Comparison of ENCODE assay signal across 18 cellular contexts in the genomic region with DNA sequence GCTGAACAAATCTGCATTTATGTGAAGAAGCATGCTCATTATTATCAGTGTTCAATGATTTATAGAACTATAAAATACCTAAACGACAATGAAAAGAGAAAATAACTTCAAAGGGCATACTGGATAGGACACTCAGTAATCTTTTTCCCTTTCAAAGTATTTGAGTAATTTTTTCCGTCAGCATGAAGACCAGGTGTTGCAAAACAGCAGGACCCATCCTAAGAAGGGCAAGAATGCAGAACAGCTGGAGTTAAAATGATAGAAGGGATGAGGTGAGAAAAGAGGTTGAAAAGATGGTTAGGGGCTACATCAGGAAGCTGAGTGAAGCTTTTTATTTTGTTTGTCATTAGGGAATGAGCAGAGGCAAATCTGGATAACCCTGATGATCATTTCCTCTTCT. TPM values are rescaled to one million over a fixed set of nuclear protein-coding genes. Genes with fewer than 3 reads are reported as not detected.
DNase-seq lines count a peak whose midpoint lies in the region; ATAC-seq, FAIRE-seq and TF ChIP-seq lines count a peak whose summit lies in the region.
"Had no signal": no experiment of that assay in that cellular context is flagged by ENCODE, and none has a peak within 500 bp of the region (broad histone marks: within the 10 kb centered on the region; RNA-seq: fewer than 3 reads in every experiment).

No MANE protein-coding gene starts in this region.

- no peaks in the 10 kb centered on the region for H3K23me2 ChIP-seq in H9 (ENCODE audit: insufficient read length, low read depth, low read length, poor library complexity, severe bottlenecking)

- no peaks in the 10 kb centered on the region for H3K36me3 Mint-ChIP-seq in H9 (ENCODE audit: insufficient read depth in 1 of 3, low read depth in 3 of 3)
- no peaks in the 10 kb centered on the region for H3K36me3 Mint-ChIP-seq in WTC11
- H3K36me3 Mint-ChIP-seq: CD8-positive, alpha-beta T cell had no signal

- TF ChIP-seq POLR2A in spleen (IDR thresholded peaks at IDR 0.05) = no peak

- no peak overlapping the region for H4K91ac ChIP-seq in H9 (ENCODE audit: insufficient read length, low read depth, low read length)

- no CpG with 5 or more reads among the region's 2 CpGs for WGBS in H9 (ENCODE audit: extremely low coverage, insufficient read length, low lambda C conversion rate)
- WGBS in mesendoderm (ENCODE audit: extremely low coverage, insufficient coverage, low lambda C conversion rate) = no CpG with 5 or more reads among the region's 2 CpGs
- 64 to 81% (median 70%) methylated on average over 2 of the region's 2 CpGs for WGBS in spleen, 5 donors

- H3K4me3 ChIP-seq in mesendoderm (ENCODE audit: low read length) = no peak overlapping the region
- H3K4me3 ChIP-seq in spleen = no peak overlapping the region
- H3K4me3 ChIP-seq: BLaER1 treated with 17β-estradiol and CSF1 and Interleukin-3, amounts not matched to agents 10 nM and 100 nM; GM12878 had no signal

- intact Hi-C loops in spleen (cut with DNase I; ENCODE audit: low total_unique reads) = no loop called here

- H3K4me1 ChIP-seq in H9 (ENCODE audit: insufficient read depth, low read length) (no peaks in the 10 kb centered on the region; the same call in 1 of the 2 replicates), mesendoderm (ENCODE audit: control insufficient read depth, low read depth, low read length) (no peaks in the 10 kb centered on the region), spleen (no peaks in the 10 kb centered on the region)

- H3K27ac ChIP-seq in H9 (ENCODE audit: insufficient read length, low read depth, low read length) (no peak overlapping the region), mesendoderm (ENCODE audit: low read depth, low read length) (no peak overlapping the region), spleen (no peak overlapping the region)
- H3K27ac ChIP-seq: BLaER1 treated with 17β-estradiol and CSF1 and Interleukin-3, amounts not matched to agents 10 nM and 100 nM; KMS-11 had no signal

- H3K27me3 ChIP-seq in H9 (ENCODE audit: insufficient read depth, low read length) (no peaks in the 10 kb centered on the region), mesendoderm (ENCODE audit: insufficient read depth, low read length, poor library complexity) (no peaks in the 10 kb centered on the region), spleen (replicated peaks in 1 of 7) (no peaks in the 10 kb centered on the region)
- H3K27me3 ChIP-seq: BLaER1 treated with 17β-estradiol and CSF1 and Interleukin-3, amounts not matched to agents 10 nM and 100 nM had no signal

- POLR2A ChIA-PET in WTC11 (lab: Charles Lee) = no interaction called here

- H3K18ac ChIP-seq in H9 (ENCODE audit: insufficient read length, low read depth, low read length) (no peak overlapping the region), mesendoderm (ENCODE audit: low read length) (no peak overlapping the region)

- H3K14ac ChIP-seq in H9 (ENCODE audit: insufficient read depth, low read length) = no peak overlapping the region

- H3K36me3 ChIP-seq in mesendoderm (ENCODE audit: control insufficient read depth, insufficient read depth, low read length) (no peaks in the 10 kb centered on the region), spleen (no peaks in the 10 kb centered on the region)
- H3K36me3 ChIP-seq: BLaER1 treated with 17β-estradiol and CSF1 and Interleukin-3, amounts not matched to agents 10 nM and 100 nM had no signal

- H3K27ac Mint-ChIP-seq in H9 (peak overlapping the region in 2 of 3 experiments; percentile 84 to 92; a peak in 3 of 7 replicates), WTC11 (0 out of 2 replicates have a peak overlapping the region, but pooled peaks have one; percentile 39)
- H3K27ac Mint-ChIP-seq: B cell; CD8-positive, alpha-beta T cell had no signal

- no peak overlapping the region for H3K4ac ChIP-seq in H9 (ENCODE audit: low read depth, low read length)
- H3K4ac ChIP-seq in mesendoderm (ENCODE audit: low read depth, low read length) = no peak overlapping the region

- no peaks in the 10 kb centered on the region; a peak in 1 of 5 replicates for H3K9me3 Mint-ChIP-seq in H9
- H3K9me3 Mint-ChIP-seq in WTC11 = peaks cover 5% of the 10 kb centered on the region; the same call in 1 of the 2 replicates

- H2BK5ac ChIP-seq in H9 (ENCODE audit: insufficient read length, low read length) = no peak overlapping the region
- H2BK5ac ChIP-seq in mesendoderm (ENCODE audit: low read length) = no peak overlapping the region

- no peak for DNase-seq in GM19239 (ENCODE audit: insufficient read length, low spot score)
- no peak for DNase-seq in H9
- DNase-seq in WTC11 (ENCODE audit: low spot score) = no peak
- peak; percentile 77 for DNase-seq in mesendoderm
- DNase-seq in spleen = no peak
- no peak for DNase-seq in mesenteric fat pad (ENCODE audit: low spot score)
- no peak for DNase-seq in germinal center (ENCODE audit: low spot score)
- DNase-seq: Calu3; CD8-positive, alpha-beta T cell; DMS79 treated with DMSO at 0.1 percent for 48 hours; EL had no signal

- no peaks in the 10 kb centered on the region for H3K79me1 ChIP-seq in H9 (ENCODE audit: insufficient read depth, low read depth, low read length, poor library complexity, severe bottlenecking)
- no peaks in the 10 kb centered on the region for H3K79me1 ChIP-seq in mesendoderm (ENCODE audit: low read length)

- H3K23ac ChIP-seq in H9 (ENCODE audit: insufficient read length, low read depth, low read length) (no peak overlapping the region), mesendoderm (ENCODE audit: low read length) (no peak overlapping the region)

- H2AK5ac ChIP-seq in H9 (ENCODE audit: insufficient read length, low read length) (no peak overlapping the region), mesendoderm (ENCODE audit: low read length) (no peak overlapping the region)

- no peak overlapping the region; a peak in 1 of 5 replicates for H3K4me3 Mint-ChIP-seq in H9
- H3K4me3 Mint-ChIP-seq in WTC11 = no peak overlapping the region
- H3K4me3 Mint-ChIP-seq: B cell; CD8-positive, alpha-beta T cell had no signal

- H3K4me2 ChIP-seq in H9 (ENCODE audit: insufficient read depth, insufficient read length, low read length) = no peak overlapping the region
- no peak overlapping the region for H3K4me2 ChIP-seq in mesendoderm (ENCODE audit: low read length)
- H3K4me2 ChIP-seq: BLaER1 treated with 17β-estradiol and CSF1 and Interleukin-3, amounts not matched to agents 10 nM and 100 nM; KMS-11 had no signal

- H4K5ac ChIP-seq in H9 (ENCODE audit: insufficient read length, low read depth, low read length) = no peak overlapping the region
- H4K5ac ChIP-seq in mesendoderm (ENCODE audit: low read length) = no peak overlapping the region

- no peak for ATAC-seq in WTC11
- ATAC-seq: CD8-positive, alpha-beta T cell; GM12878 had no signal

- no peak overlapping the region for H3T11ph ChIP-seq in H9 (ENCODE audit: low read length)

- H3K9me3 ChIP-seq in H9 (ENCODE audit: control insufficient read depth, low read depth, low read length) (no peaks in the 10 kb centered on the region), spleen (peaks cover 0 to 9% (median 2%) of the 10 kb centered on the region in 8 donors)

- H4K20me1 ChIP-seq in H9 (ENCODE audit: control insufficient read depth, insufficient read depth, insufficient read length) = no peaks in the 10 kb centered on the region
- H4K20me1 ChIP-seq: BLaER1 treated with 17β-estradiol and CSF1 and Interleukin-3, amounts not matched to agents 10 nM and 100 nM had no signal

- H4K8ac ChIP-seq in H9 (replicated peaks; ENCODE audit: insufficient read length, low read depth, low read length) (no peak overlapping the region), mesendoderm (ENCODE audit: low read depth, low read length) (no peak overlapping the region)

- peak; percentile 4 for FAIRE-seq in GM19239 (lab: Jason Lieb, UNC)
- FAIRE-seq: GM12878, GM18507 had no signal

- CTCF ChIA-PET in WTC11 (lab: Charles Lee) = no interaction called here

- H3K79me2 ChIP-seq in H9 (ENCODE audit: insufficient read depth, low read length) = no peaks in the 10 kb centered on the region
- no peaks in the 10 kb centered on the region for H3K79me2 ChIP-seq in mesendoderm (ENCODE audit: control insufficient read depth, insufficient read depth, low read length)

- TF ChIP-seq CTCF in H9 (conservative IDR thresholded peaks at IDR 0.05) (no peak), WTC11 (IDR thresholded peaks at IDR 0.05) (no peak), spleen (IDR thresholded peaks at IDR 0.05 in 8 of 11, conservative IDR thresholded peaks at IDR 0.05 in 3 of 11) (no peak)

- no peak overlapping the region for H2BK12ac ChIP-seq in H9 (ENCODE audit: insufficient read length, low read depth, low read length)

- no peak overlapping the region for H2BK20ac ChIP-seq in H9 (ENCODE audit: low read depth, low read length, poor library complexity, severe bottlenecking)

- no peak overlapping the region for H2BK15ac ChIP-seq in H9 (ENCODE audit: low read depth, low read length)
- no peak overlapping the region for H2BK15ac ChIP-seq in mesendoderm (replicated peaks; ENCODE audit: low read depth)

- H3K56ac ChIP-seq in H9 (ENCODE audit: insufficient read length, low read depth, low read length) (no peak overlapping the region), mesendoderm (ENCODE audit: low read length) (no peak overlapping the region)

- H3K9ac ChIP-seq in H9 (ENCODE audit: extremely low read depth, insufficient read length, low read length) = no peak overlapping the region
- no peak overlapping the region for H3K9ac ChIP-seq in mesendoderm (ENCODE audit: low read length)
- H3K9ac ChIP-seq: BLaER1 treated with 17β-estradiol and CSF1 and Interleukin-3, amounts not matched to agents 10 nM and 100 nM; KMS-11 had no signal

- peaks cover 13 to 14% of the 10 kb centered on the region in 2 experiments for H3K4me1 Mint-ChIP-seq in H9
- H3K4me1 Mint-ChIP-seq in WTC11 = peaks cover 11% of the 10 kb centered on the region
- H3K4me1 Mint-ChIP-seq: B cell had no signal

- H3K27me3 Mint-ChIP-seq in H9 (ENCODE audit: low read depth) (no peaks in the 10 kb centered on the region), WTC11 (ENCODE audit: low read depth) (no peaks in the 10 kb centered on the region)
- H3K27me3 Mint-ChIP-seq: B cell had no signal

- H2BK120ac ChIP-seq in H9 (ENCODE audit: low read depth, low read length, poor library complexity, severe bottlenecking) (no peak overlapping the region), mesendoderm (ENCODE audit: low read depth, low read length) (no peak overlapping the region)

- no peak overlapping the region for H2AFZ ChIP-seq in H9 (ENCODE audit: low read length)

TF ChIP-seq in WTC11, 78 proteins besides CTCF, POLR2A, EP300 and RAD21 (continues in another document):
- no peak for TF ChIP-seq ELF4 (CRISPR knock-in tag; IDR thresholded peaks at IDR 0.05; ENCODE audit: low read depth)

RNA-seq across cellular contexts. Expression of a gene that starts 7.1 kb away (rescaled TPM):
- total RNA-seq in H9 (2021) (not detected in 2 replicates), WTC11 (2021) (not detected in 3 replicates), spleen (10 to 100 TPM; 29.2 to 84.7 (median 46.9) TPM), mesenteric fat pad (7.3 TPM)
- not detected for polyA plus RNA-seq in mesendoderm (2013, experiment 1 of 2)
- polyA plus RNA-seq in mesendoderm (2013, experiment 2 of 2) = not detected
- 10 to 100 TPM in 2 of 3 donors, 1 to 10 TPM in 1; 5.5 to 14.6 (median 11.3) TPM for polyA plus RNA-seq in spleen
- total RNA-seq: B cell, Calu3, G401, GM12878, HT-29 had no signal
- polyA plus RNA-seq: GM12878 had no signal
